8 cellular contexts compared by ENCODE assay signal in genomic region chr2:231900486-231900942, GRCh38. TPM values are rescaled to one million over a fixed set of nuclear protein-coding genes. Genes with fewer than 3 reads are reported as not detected.
A peak's percentile ranks its signal among the peaks of the same experiment; 100 is the strongest.
DNase-seq lines count a peak whose midpoint lies in the region; ATAC-seq and TF ChIP-seq lines count a peak whose summit lies in the region.

No MANE protein-coding gene starts in this region.

- H3K27me3 ChIP-seq in neural progenitor cell (no peaks in the 10 kb centered on the region), thyroid gland (no peaks in the 10 kb centered on the region)

- H3K27me3 Mint-ChIP-seq in neural progenitor cell (ENCODE audit: insufficient read depth, low read depth) = no peaks in the 10 kb centered on the region

- H3K4me2 ChIP-seq in OCI-LY7 (ENCODE audit: low read length) = no peak overlapping the region
- H3K4me2 ChIP-seq in neural progenitor cell = no peak overlapping the region

- no peak overlapping the region for H3K9ac ChIP-seq in neural progenitor cell

- H3K36me3 Mint-ChIP-seq in neural progenitor cell = no peaks in the 10 kb centered on the region

- H3K4me1 Mint-ChIP-seq in neural progenitor cell = no peaks in the 10 kb centered on the region

- no peak overlapping the region for H3K27ac Mint-ChIP-seq in neural progenitor cell

- H4K20me1 ChIP-seq in OCI-LY7 (ENCODE audit: insufficient read depth, low read length) (no peaks in the 10 kb centered on the region), neural progenitor cell (ENCODE audit: low read depth) (no peaks in the 10 kb centered on the region)

- no peak overlapping the region for H3K27ac ChIP-seq in OCI-LY7 (ENCODE audit: low read depth, low read length, poor library complexity, severe bottlenecking)
- H3K27ac ChIP-seq in neural progenitor cell = no peak overlapping the region
- no peak overlapping the region for H3K27ac ChIP-seq in thyroid gland

- WGBS in thyroid gland, 2 donors = 43 to 46% methylated on average over 22 of the region's 22 CpGs

- CTCF ChIA-PET in OCI-LY7 (lab: Charles Lee; ENCODE audit: unreplicated experiment) = interaction anchor here (0.8 kb wide), 1 partner anchor 288 kb away, joined by 3 read pairs; no protein-coding TSS in a partner anchor

- H3K36me3 ChIP-seq in OCI-LY7 (ENCODE audit: insufficient read depth, low read length) (no peaks in the 10 kb centered on the region), neural progenitor cell (no peaks in the 10 kb centered on the region), thyroid gland (no peaks in the 10 kb centered on the region)

- H2AFZ ChIP-seq in OCI-LY7 (ENCODE audit: low read length) (no peak overlapping the region), neural progenitor cell (replicated peaks) (no peak overlapping the region)

- H3K4me3 ChIP-seq in OCI-LY7 (ENCODE audit: low read depth, low read length, poor library complexity, severe bottlenecking) (no peak overlapping the region), neural progenitor cell (no peak overlapping the region), thyroid gland (replicated peaks in 1 of 3) (no peak overlapping the region)

- no peaks in the 10 kb centered on the region for H3K4me1 ChIP-seq in OCI-LY7 (ENCODE audit: insufficient read depth, low read length, poor library complexity, severe bottlenecking)
- H3K4me1 ChIP-seq in neural progenitor cell = no peaks in the 10 kb centered on the region
- H3K4me1 ChIP-seq in thyroid gland = peaks cover 12 to 16% of the 10 kb centered on the region in 2 donors

- BruUV-seq in OCI-LY7 (replicated peaks; lab: Mats Ljungman, UMichigan) = no TSS peak

- H3K9me2 ChIP-seq in OCI-LY7 (ENCODE audit: insufficient read depth, low read length) = no peaks in the 10 kb centered on the region

- H3K9me3 ChIP-seq in OCI-LY7 (ENCODE audit: low read length) (no peaks in the 10 kb centered on the region), neural progenitor cell (ENCODE audit: low read depth) (no peaks in the 10 kb centered on the region), thyroid gland (no peaks in the 10 kb centered on the region)

- no peak for ATAC-seq in GM19035 (IDR thresholded peaks at IDR 0.05; ENCODE audit: unreplicated experiment)

- intact Hi-C loops in OCI-LY7 (cut with micrococcal nuclease; ENCODE audit: unreplicated experiment) (loop anchor here (5.0 kb wide), 1 partner anchor 288 kb away; no protein-coding TSS in a partner anchor), thyroid gland (cut with DNase I) (no loop called here)

- no peak for TF ChIP-seq POLR2A in thyroid gland (IDR thresholded peaks at IDR 0.05)

- peak; percentile 87 for TF ChIP-seq CTCF in OCI-LY7 (conservative IDR thresholded peaks at IDR 0.05; ENCODE audit: low read length)
- peak; percentile 89 for TF ChIP-seq CTCF in neural progenitor cell (IDR thresholded peaks at IDR 0.05)
- peak in 4 of 6 experiments; percentile 6 to 61 (median 40) for TF ChIP-seq CTCF in thyroid gland (IDR thresholded peaks at IDR 0.05)

- POLR2A ChIA-PET in OCI-LY7 (lab: Charles Lee) = no interaction called here

- H3K9me3 Mint-ChIP-seq in neural progenitor cell = no peaks in the 10 kb centered on the region

- H3K79me2 ChIP-seq in OCI-LY7 (ENCODE audit: insufficient read depth, low read depth, low read length) = no peaks in the 10 kb centered on the region
- no peaks in the 10 kb centered on the region for H3K79me2 ChIP-seq in neural progenitor cell (ENCODE audit: low read depth)

- peak; percentile 84 for DNase-seq in activated effector memory CD4-positive, alpha-beta T cell treated with anti-CD3 and anti-CD28 coated beads, Interleukin-2, amount 50 U/mL, for 16 hours
- no peak for DNase-seq in activated effector memory CD4-positive, alpha-beta T cell treated with Interleukin-2 at 50 U/mL for 16 hours
- peak; percentile 71 for DNase-seq in OCI-LY7 (ENCODE audit: low spot score)
- DNase-seq in activated T-cell treated with anti-CD3 and anti-CD28 coated beads, Interleukin-2, amount 50 U/mL, for 1 hour = peak; percentile 61
- peak; percentile 43 for DNase-seq in fibroblast of the conjunctiva (ENCODE audit: low read depth)
- peak; percentile 93 for DNase-seq in neural progenitor cell (ENCODE audit: low spot score)
- peak; percentile 45 to 59 for DNase-seq in thyroid gland

- no peak overlapping the region for H3K4me3 Mint-ChIP-seq in neural progenitor cell

- no peaks in the 10 kb centered on the region for H3F3A ChIP-seq in neural progenitor cell (ENCODE audit: low read depth)

RNA-seq across cellular contexts. Expression of gene NPPC, which starts 25.7 kb away (rescaled TPM):
- total RNA-seq in OCI-LY7 (2014; rRNA removed; shearing (Covaris generic)) = not detected in 2 replicates
- total RNA-seq in OCI-LY7 (2022) = not detected in 2 replicates
- total RNA-seq in neural progenitor cell (ENCODE audit: low replicate concordance) = not detected in 2 replicates
- not detected for total RNA-seq in thyroid gland
